In the genomic region with DNA sequence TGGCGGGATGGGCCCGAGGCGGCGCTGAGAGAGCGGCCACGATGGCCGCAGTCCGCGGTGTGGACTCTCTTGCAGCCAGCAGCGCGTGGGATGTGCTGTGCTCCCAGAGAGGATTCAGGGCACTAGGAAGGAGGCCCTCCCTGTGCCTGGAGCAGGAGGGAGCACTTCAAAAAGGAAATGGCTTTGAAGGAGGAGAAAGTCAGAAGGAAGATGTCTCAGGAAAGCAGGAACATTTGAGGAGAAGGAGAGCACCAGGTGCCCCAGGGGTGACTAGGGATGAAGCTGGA, we compare ENCODE assay signal across 8 cellular contexts. TPM values are rescaled to one million over a fixed set of nuclear protein-coding genes. Genes with fewer than 3 reads are reported as not detected.
DNase-seq lines count a peak whose midpoint lies in the region; ATAC-seq and TF ChIP-seq lines count a peak whose summit lies in the region.

No MANE protein-coding gene starts in this region.

- H3K27ac Mint-ChIP-seq in CD14-positive monocyte, result peak overlapping the region in 1 of 7 donors; percentile 24
- H3K27ac Mint-ChIP-seq in IgD-negative memory B cell, result peak overlapping the region; percentile 37 to 82 (median 40)
- peak overlapping the region; percentile 79 for H3K27ac Mint-ChIP-seq in dendritic cell treated with granulocyte-macrophage colony-stimulating factor and Interleukin-4, amounts not matched to agents 40 ng/mL and 50 ng/mL, for 4 days
- no peak overlapping the region for H3K27ac Mint-ChIP-seq in neural crest cell (ENCODE audit: unreplicated experiment)

- intact Hi-C loops in CD14-positive monocyte (cut with micrococcal nuclease), result loop anchor here in 1 of 2 donors (10.0 kb wide), 1 partner anchor 155 kb away; no protein-coding TSS in a partner anchor
- intact Hi-C loops in dendritic cell treated with granulocyte-macrophage colony-stimulating factor and Interleukin-4, amounts not matched to agents 40 ng/mL and 50 ng/mL, for 4 days (cut with micrococcal nuclease), result loop anchor here (2.0 kb wide), 1 partner anchor 37 kb away; no protein-coding TSS in a partner anchor

- H3K4me3 Mint-ChIP-seq in CD14-positive monocyte, result peak overlapping the region; percentile 82 to 86
- H3K4me3 Mint-ChIP-seq in IgD-negative memory B cell, result peak overlapping the region; percentile 57 to 87 (median 78)
- peak overlapping the region; percentile 84 for H3K4me3 Mint-ChIP-seq in dendritic cell treated with granulocyte-macrophage colony-stimulating factor and Interleukin-4, amounts not matched to agents 40 ng/mL and 50 ng/mL, for 4 days
- peak overlapping the region; percentile 85 for H3K4me3 Mint-ChIP-seq in neural crest cell

- no peak for TF ChIP-seq CTCF in CD14-positive monocyte (IDR thresholded peaks at IDR 0.05)
- TF ChIP-seq CTCF in neural crest cell (conservative IDR thresholded peaks at IDR 0.05), result no peak

- H3K4me1 Mint-ChIP-seq in CD14-positive monocyte (peaks cover 37% of the 10 kb centered on the region), IgD-negative memory B cell (peaks cover 13 to 18% (median 13%) of the 10 kb centered on the region in 3 donors), neural crest cell (peaks cover 47% of the 10 kb centered on the region)
- H3K4me1 Mint-ChIP-seq in dendritic cell treated with granulocyte-macrophage colony-stimulating factor and Interleukin-4, amounts not matched to agents 40 ng/mL and 50 ng/mL, for 4 days (ENCODE audit: low read depth), result peaks cover 52% of the 10 kb centered on the region

- H3K27me3 Mint-ChIP-seq in CD14-positive monocyte (ENCODE audit: low read depth in 3 of 3) (peaks cover 5 to 7% (median 6%) of the 10 kb centered on the region in 3 donors), IgD-negative memory B cell (peaks cover 20% of the 10 kb centered on the region), neural crest cell (ENCODE audit: low read depth) (peaks cover 9% of the 10 kb centered on the region)
- no peaks in the 10 kb centered on the region for H3K27me3 Mint-ChIP-seq in dendritic cell treated with granulocyte-macrophage colony-stimulating factor and Interleukin-4, amounts not matched to agents 40 ng/mL and 50 ng/mL, for 4 days

- ATAC-seq in GM19452 (IDR thresholded peaks at IDR 0.05; ENCODE audit: unreplicated experiment), result no peak

- H3K36me3 Mint-ChIP-seq in CD14-positive monocyte (peaks cover 17 to 22% of the 10 kb centered on the region in 2 donors), IgD-negative memory B cell (no peaks in the 10 kb centered on the region), neural crest cell (ENCODE audit: low read depth) (peaks cover 9% of the 10 kb centered on the region)
- H3K36me3 Mint-ChIP-seq in dendritic cell treated with granulocyte-macrophage colony-stimulating factor and Interleukin-4, amounts not matched to agents 40 ng/mL and 50 ng/mL, for 4 days (ENCODE audit: low read depth), result peaks cover 41% of the 10 kb centered on the region

- no peak for DNase-seq in CD14-positive monocyte (ENCODE audit: low spot score)
- DNase-seq in neural crest cell (ENCODE audit: low read depth, low spot score), result no peak
- DNase-seq in HCEC 1CT, result no peak
- DNase-seq in activated gamma-delta T cell treated with Interleukin-2 at 50 U/mL for 16 hours, result no peak
- no peak for DNase-seq in ureter (ENCODE audit: low spot score)

- H3K9me3 Mint-ChIP-seq in CD14-positive monocyte, result no peaks in the 10 kb centered on the region
- H3K9me3 Mint-ChIP-seq in IgD-negative memory B cell, result no peaks in the 10 kb centered on the region
- H3K9me3 Mint-ChIP-seq in dendritic cell treated with granulocyte-macrophage colony-stimulating factor and Interleukin-4, amounts not matched to agents 40 ng/mL and 50 ng/mL, for 4 days, result no peaks in the 10 kb centered on the region
- H3K9me3 Mint-ChIP-seq in neural crest cell, result no peaks in the 10 kb centered on the region

RNA-seq across cellular contexts. Expression of a gene that starts 4.1 kb away (rescaled TPM):
- polyA plus RNA-seq in CD14-positive monocyte (10 to 100 TPM; 18.2 to 18.5 TPM), IgD-negative memory B cell (0.74 TPM)
- total RNA-seq in neural crest cell (28.3 and 30.2 TPM in 2 replicates), ureter (6.4 TPM)

RNA-seq across cellular contexts. Expression of a gene that starts 4.9 kb away (rescaled TPM):
- polyA plus RNA-seq in CD14-positive monocyte, result 10 to 100 TPM; 49.3 to 53.6 TPM
- polyA plus RNA-seq in IgD-negative memory B cell, result 48.9 TPM
- total RNA-seq in neural crest cell, result 22.4 TPM in 2 replicates
- 11.8 TPM for total RNA-seq in ureter

RNA-seq across cellular contexts. Expression of a gene that starts 19.9 kb away (rescaled TPM):
- polyA plus RNA-seq in CD14-positive monocyte, result 10 to 100 TPM; 11.3 to 15.0 TPM
- 34.4 TPM for polyA plus RNA-seq in IgD-negative memory B cell
- 44.7 and 45.4 TPM in 2 replicates for total RNA-seq in neural crest cell
- 22.4 TPM for total RNA-seq in ureter

RNA-seq across cellular contexts. Expression of a gene that starts 20.1 kb away (rescaled TPM):
- polyA plus RNA-seq in CD14-positive monocyte (100 to 1,000 TPM; 130 to 149 TPM), IgD-negative memory B cell (108 TPM)
- total RNA-seq in neural crest cell (110 and 113 TPM in 2 replicates), ureter (98.5 TPM)

RNA-seq across cellular contexts. Expression of a gene that starts 23.6 kb away (rescaled TPM):
- polyA plus RNA-seq in CD14-positive monocyte, result not detected
- 0.70 TPM for polyA plus RNA-seq in IgD-negative memory B cell
- total RNA-seq in neural crest cell, result 0.49 and 0.77 TPM in 2 replicates
- 1.4 TPM for total RNA-seq in ureter
